Comparison of ENCODE assay signal across 36 cellular contexts in genomic region chr3:147544290-147544689, GRCh38.
"Had no signal": no experiment of that assay in that cellular context is flagged by ENCODE, and none has a peak within 500 bp of the region (broad histone marks: within the 10 kb centered on the region; RNA-seq: fewer than 3 reads in every experiment).

No MANE protein-coding gene starts in this region.

- DNase-seq: activated CD4-positive, alpha-beta memory T cell treated with anti-CD3 and anti-CD28 coated beads, Interleukin-2, amount 10 ng/mL, durations not matched to agents 7 days and 5 days; activated CD4-positive, alpha-beta T cell treated with anti-CD3 and anti-CD28 coated beads for 1 hour; activated CD4-positive, alpha-beta T cell treated with anti-CD3 and anti-CD28 coated beads for 36 hours; activated CD4-positive, alpha-beta T cell treated with anti-CD3 and anti-CD28 coated beads for 48 hours; activated CD4-positive, alpha-beta T cell treated with anti-CD3 and anti-CD28 coated beads, Interleukin-2, amount 10 ng/mL, durations not matched to agents 7 days and 5 days; activated CD4-positive, alpha-beta T cell treated with anti-CD3 and anti-CD28 coated beads, Interleukin-2, amount 50 U/mL, for 48 hours; activated CD4-positive, CD25-positive, alpha-beta regulatory T cell; activated CD8-positive, alpha-beta memory T cell treated with anti-CD3 and anti-CD28 coated beads for 24 hours; activated CD8-positive, alpha-beta memory T cell treated with anti-CD3 and anti-CD28 coated beads, Interleukin-2, amount 10 ng/mL, durations not matched to agents 7 days and 5 days; activated CD8-positive, alpha-beta memory T cell treated with anti-CD3 and anti-CD28 coated beads, Interleukin-2, amount 50 U/mL, for 48 hours; activated CD8-positive, alpha-beta T cell treated with anti-CD3 and anti-CD28 coated beads, Interleukin-2, amount 10 ng/mL, durations not matched to agents 7 days and 5 days; activated effector memory CD4-positive, alpha-beta T cell treated with anti-CD3 and anti-CD28 coated beads, Interleukin-2, amount 50 U/mL, for 16 hours; activated gamma-delta T cell treated with Interleukin-2 at 50 U/mL for 16 hours; activated naive CD4-positive, alpha-beta T cell; activated naive CD4-positive, alpha-beta T cell treated with anti-CD3 and anti-CD28 coated beads for 36 hours; activated naive CD4-positive, alpha-beta T cell treated with anti-CD3 and anti-CD28 coated beads, Interleukin-2, amount 50 U/mL, for 16 hours; activated naive CD8-positive, alpha-beta T cell treated with anti-CD3 and anti-CD28 coated beads for 36 hours; activated T-cell treated with anti-CD3 and anti-CD28 coated beads, Interleukin-2, amount 50 U/mL, for 4 hours; activated T-cell treated with anti-CD3 and anti-CD28 coated beads, Interleukin-2, amount 50 U/mL, for 72 hours; adrenal gland; amniotic stem cell; aorta; body of pancreas; brain microvascular endothelial cell; central memory CD4-positive, alpha-beta T cell; T-helper 1 cell; T-helper 2 cell; T-helper 9 cell had no signal

- H3K27me3 Mint-ChIP-seq: activated CD4-positive, alpha-beta memory T cell treated with anti-CD3 and anti-CD28 coated beads, Interleukin-2, amount 10 ng/mL, durations not matched to agents 7 days and 5 days; activated CD4-positive, alpha-beta T cell treated with anti-CD3 and anti-CD28 coated beads for 36 hours; activated CD4-positive, alpha-beta T cell treated with anti-CD3 and anti-CD28 coated beads, Interleukin-2, amount 10 ng/mL, durations not matched to agents 7 days and 5 days; activated CD8-positive, alpha-beta memory T cell treated with anti-CD3 and anti-CD28 coated beads, Interleukin-2, amount 10 ng/mL, durations not matched to agents 7 days and 5 days; activated naive CD8-positive, alpha-beta T cell treated with anti-CD3 and anti-CD28 coated beads for 36 hours; activated T-helper 17 cell treated with anti-CD3 and anti-CD28 coated beads, Interleukin-2, amount 50 U/mL, for 72 hours had no signal

- H3K4me1 Mint-ChIP-seq: activated CD4-positive, alpha-beta memory T cell treated with anti-CD3 and anti-CD28 coated beads, Interleukin-2, amount 10 ng/mL, durations not matched to agents 7 days and 5 days; activated CD4-positive, alpha-beta T cell treated with anti-CD3 and anti-CD28 coated beads for 36 hours; activated CD4-positive, alpha-beta T cell treated with anti-CD3 and anti-CD28 coated beads, Interleukin-2, amount 10 ng/mL, durations not matched to agents 7 days and 5 days; activated CD8-positive, alpha-beta memory T cell treated with anti-CD3 and anti-CD28 coated beads, Interleukin-2, amount 10 ng/mL, durations not matched to agents 7 days and 5 days; activated naive CD8-positive, alpha-beta T cell treated with anti-CD3 and anti-CD28 coated beads for 36 hours; activated T-helper 17 cell treated with anti-CD3 and anti-CD28 coated beads, Interleukin-2, amount 50 U/mL, for 72 hours had no signal

- H3K4me3 Mint-ChIP-seq: activated CD4-positive, alpha-beta memory T cell treated with anti-CD3 and anti-CD28 coated beads, Interleukin-2, amount 10 ng/mL, durations not matched to agents 7 days and 5 days; activated CD4-positive, alpha-beta T cell treated with anti-CD3 and anti-CD28 coated beads for 36 hours; activated CD4-positive, alpha-beta T cell treated with anti-CD3 and anti-CD28 coated beads, Interleukin-2, amount 10 ng/mL, durations not matched to agents 7 days and 5 days; activated CD8-positive, alpha-beta memory T cell treated with anti-CD3 and anti-CD28 coated beads, Interleukin-2, amount 10 ng/mL, durations not matched to agents 7 days and 5 days; activated CD8-positive, alpha-beta T cell treated with anti-CD3 and anti-CD28 coated beads, Interleukin-2, amount 10 ng/mL, durations not matched to agents 7 days and 5 days; activated naive CD4-positive, alpha-beta T cell treated with anti-CD3 and anti-CD28 coated beads for 36 hours; activated naive CD8-positive, alpha-beta T cell treated with anti-CD3 and anti-CD28 coated beads for 36 hours; activated T-cell treated with anti-CD3 and anti-CD28 coated beads, Interleukin-2, amount 50 U/mL, for 4 hours; activated T-cell treated with anti-CD3 and anti-CD28 coated beads, Interleukin-2, amount 50 U/mL, for 72 hours; activated T-helper 1 cell treated with anti-CD3 and anti-CD28 coated beads, Interleukin-12 subunit alpha, Interleukin-12 subunit beta, Interleukin-2, Interleukin-4 antibody, amounts not matched to agents 30 ng/mL and 10 ng/mL and 1 ng/mL, durations not matched to agents 14 hours and 24 hours and 36 hours; activated T-helper 17 cell treated with anti-CD3 and anti-CD28 coated beads, Interleukin-2, amount 50 U/mL, for 72 hours; T-helper 1 cell treated with Interleukin-12 subunit alpha and Interleukin-12 subunit beta and Interleukin-4 antibody, amounts not matched to agents 30 μg/mL and 1 μg/mL, for 36 hours; T-helper 2 cell treated with Interferon-gamma antibody and Interleukin-4, amounts not matched to agents 5 μg/mL and 100 μg/mL, for 36 hours had no signal

- H3K9me3 ChIP-seq: adrenal gland, body of pancreas had no signal

- H3K4me1 ChIP-seq: adrenal gland, body of pancreas, breast epithelium had no signal

- ATAC-seq: activated CD4-positive, alpha-beta T cell treated with anti-CD3 and anti-CD28 coated beads for 36 hours; activated CD4-positive, CD25-positive, alpha-beta regulatory T cell treated with anti-CD3 and anti-CD28 coated beads, Interleukin-2, amount 50 U/mL, for 24 hours; activated CD8-positive, alpha-beta memory T cell treated with anti-CD3 and anti-CD28 coated beads, Interleukin-2, amount 10 ng/mL, durations not matched to agents 7 days and 5 days; activated CD8-positive, alpha-beta T cell treated with anti-CD3 and anti-CD28 coated beads, Interleukin-2, amount 10 ng/mL, durations not matched to agents 7 days and 5 days; activated naive CD4-positive, alpha-beta T cell treated with anti-CD3 and anti-CD28 coated beads, Interleukin-2, amount 50 U/mL, for 72 hours; activated T-cell treated with anti-CD3 and anti-CD28 coated beads, Interleukin-2, amount 50 U/mL, for 4 hours; activated T-cell treated with anti-CD3 and anti-CD28 coated beads, Interleukin-2, amount 50 U/mL, for 72 hours; activated T-helper 17 cell treated with anti-CD3 and anti-CD28 coated beads, Interleukin-2, amount 50 U/mL, for 72 hours; body of pancreas had no signal

- H3K36me3 ChIP-seq: adrenal gland, brain microvascular endothelial cell, breast epithelium had no signal

- H3K36me3 Mint-ChIP-seq: activated CD8-positive, alpha-beta memory T cell treated with anti-CD3 and anti-CD28 coated beads, Interleukin-2, amount 10 ng/mL, durations not matched to agents 7 days and 5 days; activated naive CD8-positive, alpha-beta T cell treated with anti-CD3 and anti-CD28 coated beads for 36 hours had no signal

- H3K27me3 ChIP-seq: adrenal gland, body of pancreas, brain microvascular endothelial cell, breast epithelium had no signal

- H3K27ac Mint-ChIP-seq: activated CD4-positive, alpha-beta memory T cell treated with anti-CD3 and anti-CD28 coated beads, Interleukin-2, amount 10 ng/mL, durations not matched to agents 7 days and 5 days; activated CD4-positive, alpha-beta T cell treated with anti-CD3 and anti-CD28 coated beads for 36 hours; activated CD4-positive, alpha-beta T cell treated with anti-CD3 and anti-CD28 coated beads, Interleukin-2, amount 10 ng/mL, durations not matched to agents 7 days and 5 days; activated CD8-positive, alpha-beta memory T cell treated with anti-CD3 and anti-CD28 coated beads, Interleukin-2, amount 10 ng/mL, durations not matched to agents 7 days and 5 days; activated CD8-positive, alpha-beta T cell treated with anti-CD3 and anti-CD28 coated beads, Interleukin-2, amount 10 ng/mL, durations not matched to agents 7 days and 5 days; activated naive CD4-positive, alpha-beta T cell treated with anti-CD3 and anti-CD28 coated beads for 36 hours; activated naive CD4-positive, alpha-beta T cell treated with anti-CD3 and anti-CD28 coated beads, Interleukin-2, amount 50 U/mL, for 72 hours; activated naive CD8-positive, alpha-beta T cell treated with anti-CD3 and anti-CD28 coated beads for 36 hours; activated T-cell treated with anti-CD3 and anti-CD28 coated beads, Interleukin-2, amount 50 U/mL, for 72 hours; activated T-helper 1 cell treated with anti-CD3 and anti-CD28 coated beads, Interleukin-12 subunit alpha, Interleukin-12 subunit beta, Interleukin-2, Interleukin-4 antibody, amounts not matched to agents 30 ng/mL and 10 ng/mL and 1 ng/mL, durations not matched to agents 14 hours and 24 hours and 36 hours; activated T-helper 17 cell treated with anti-CD3 and anti-CD28 coated beads, Interleukin-2, amount 50 U/mL, for 72 hours; T-helper 1 cell treated with Interleukin-12 subunit alpha and Interleukin-12 subunit beta and Interleukin-4 antibody, amounts not matched to agents 30 μg/mL and 1 μg/mL, for 36 hours; T-helper 2 cell treated with Interferon-gamma antibody and Interleukin-4, amounts not matched to agents 5 μg/mL and 100 μg/mL, for 36 hours had no signal

- H3K4me3 ChIP-seq: adrenal gland, body of pancreas, breast epithelium had no signal

- H3K27ac ChIP-seq: adrenal gland, body of pancreas, brain microvascular endothelial cell, breast epithelium, VCaP had no signal
